Comparison of ENCODE assay signal across 17 cellular contexts in genomic region chr9:13823021-13823420, GRCh38.
A peak's percentile ranks its signal among the peaks of the same experiment; 100 is the strongest.
DNase-seq lines count a peak whose midpoint lies in the region; ATAC-seq and TF ChIP-seq lines count a peak whose summit lies in the region.
"Had no signal": no experiment of that assay in that cellular context is flagged by ENCODE, and none has a peak within 500 bp of the region (broad histone marks: within the 10 kb centered on the region; RNA-seq: fewer than 3 reads in every experiment).

No MANE protein-coding gene starts in this region.

- no peak overlapping the region for H2BK5ac ChIP-seq in IMR-90 (ENCODE audit: low read depth, low read length, poor library complexity, severe bottlenecking)

- H4K5ac ChIP-seq in IMR-90 (ENCODE audit: low read depth, low read length): no peak overlapping the region

- TF ChIP-seq RAD21 in IMR-90 (IDR thresholded peaks at IDR 0.05; ENCODE audit: low read length): no peak

- POLR2A ChIA-PET in IMR-90 (lab: Charles Lee; ENCODE audit: unreplicated experiment): no interaction called here

- no peaks in the 10 kb centered on the region for H3K27me3 ChIP-seq in IMR-90 (ENCODE audit: control insufficient read depth, insufficient read depth, low read length)

- ATAC-seq in IMR-90 (ENCODE audit: low read depth) (no peak), sciatic nerve (no peak)
- no peak for ATAC-seq in activated T-cell treated with anti-CD3 and anti-CD28 coated beads, Interleukin-2, amount 50 U/mL, for 4 hours
- ATAC-seq: K562 had no signal

- H2BK15ac ChIP-seq in IMR-90 (ENCODE audit: low read depth, low read length): no peak overlapping the region

- H3K27me3 Mint-ChIP-seq in activated T-cell treated with anti-CD3 and anti-CD28 coated beads, Interleukin-2, amount 50 U/mL, for 4 hours (ENCODE audit: low read depth): no peaks in the 10 kb centered on the region

- H3K18ac ChIP-seq in IMR-90 (ENCODE audit: low read depth, low read length): no peak overlapping the region

- intact Hi-C loops in IMR-90 (cut with micrococcal nuclease): no loop called here
- intact Hi-C loops in sciatic nerve (cut with DNase I): no loop called here

- no peak for TF ChIP-seq POLR2A in IMR-90 (IDR thresholded peaks at IDR 0.05; ENCODE audit: low read depth, low read length)

- CTCF ChIA-PET in IMR-90 (lab: Yijun Ruan, JAX): no interaction called here

- H3K4ac ChIP-seq in IMR-90 (ENCODE audit: low read depth, low read length): no peak overlapping the region

- H4K20me1 ChIP-seq in IMR-90 (ENCODE audit: insufficient read depth, low read length): no peaks in the 10 kb centered on the region

- H3K9me3 Mint-ChIP-seq in activated T-cell treated with anti-CD3 and anti-CD28 coated beads, Interleukin-2, amount 50 U/mL, for 4 hours: peaks cover 14% of the 10 kb centered on the region

- no peak overlapping the region for H3K27ac ChIP-seq in IMR-90 (ENCODE audit: insufficient read depth, low read length)
- H3K27ac ChIP-seq: C4-2B had no signal

- peak; percentile 30 for DNase-seq in IMR-90
- peak; percentile 50 to 55 for DNase-seq in cardiac fibroblast (ENCODE audit: low read depth in 2 of 2)
- peak; percentile 26 for DNase-seq in fibroblast of pulmonary artery (ENCODE audit: low read depth)
- peak; percentile 15 for DNase-seq in stromal cell of bone marrow (ENCODE audit: low read depth)
- DNase-seq in activated T-cell treated with anti-CD3 and anti-CD28 coated beads, Interleukin-2, amount 50 U/mL, for 4 hours: no peak
- DNase-seq in SW 1271 (lab: John Stamatoyannopoulos, UW): no peak
- no peak for DNase-seq in sciatic nerve (ENCODE audit: low spot score)
- DNase-seq: AML-193, MV-4-11, NCI-H1417, NCI-H187, NCI-H2107, NCI-H226, NCI-H524, SHP77 had no signal

- no TSS peak for BruUV-seq in IMR-90 (replicated peaks; lab: Mats Ljungman, UMichigan)

- no peak overlapping the region for H3K9ac ChIP-seq in IMR-90 (ENCODE audit: low read depth, low read length)

- no peaks in the 10 kb centered on the region for H3K79me1 ChIP-seq in IMR-90 (ENCODE audit: low read depth in 1 of 2, low read length in 2 of 2)

- H3K56ac ChIP-seq in IMR-90 (ENCODE audit: extremely low read depth, insufficient read depth, low read length): no peak overlapping the region

- H3K36me3 ChIP-seq in IMR-90 (ENCODE audit: control insufficient read depth, insufficient read depth, low read length): no peaks in the 10 kb centered on the region

- no peak overlapping the region for H3K4me3 ChIP-seq in IMR-90 (ENCODE audit: insufficient read depth, low read depth, low read length)
- no peak overlapping the region for H3K4me3 ChIP-seq in cardiac fibroblast (replicated peaks in 1 of 2; ENCODE audit: low read depth in 2 of 2, low read length in 2 of 2)
- H3K4me3 ChIP-seq in fibroblast of pulmonary artery (replicated peaks; ENCODE audit: low read depth, low read length): no peak overlapping the region
- H3K4me3 ChIP-seq: K562 had no signal

- no peaks in the 10 kb centered on the region for H3K9me1 ChIP-seq in IMR-90 (ENCODE audit: insufficient read depth, low read length)

- H3K4me1 ChIP-seq in IMR-90 (ENCODE audit: control insufficient read depth, insufficient read depth, low read length): no peaks in the 10 kb centered on the region

- H3K14ac ChIP-seq in IMR-90 (replicated peaks; ENCODE audit: low read depth, low read length): no peak overlapping the region

- H2AK9ac ChIP-seq in IMR-90 (replicated peaks; ENCODE audit: low read depth, low read length, poor library complexity): no peak overlapping the region

- H2BK20ac ChIP-seq in IMR-90 (ENCODE audit: low read depth, low read length): no peak overlapping the region

- H2AK5ac ChIP-seq in IMR-90 (ENCODE audit: low read depth, low read length): no peak overlapping the region

- no peak overlapping the region for H3K23ac ChIP-seq in IMR-90 (ENCODE audit: low read depth, low read length)

- H3K4me3 Mint-ChIP-seq in activated T-cell treated with anti-CD3 and anti-CD28 coated beads, Interleukin-2, amount 50 U/mL, for 4 hours: no peak overlapping the region

- H4K8ac ChIP-seq in IMR-90 (ENCODE audit: low read depth in 2 of 2, low read length in 2 of 2): no peak overlapping the region

- no peaks in the 10 kb centered on the region for H3K4me1 Mint-ChIP-seq in activated T-cell treated with anti-CD3 and anti-CD28 coated beads, Interleukin-2, amount 50 U/mL, for 4 hours (ENCODE audit: low read depth)

- no peaks in the 10 kb centered on the region for H3K36me3 Mint-ChIP-seq in activated T-cell treated with anti-CD3 and anti-CD28 coated beads, Interleukin-2, amount 50 U/mL, for 4 hours (ENCODE audit: insufficient read depth)

- dilution Hi-C loops in IMR-90 (cut with HindIII; ENCODE audit: low sequenced_read_pairs, unreplicated experiment): no loop called here

- H3K4me2 ChIP-seq in IMR-90 (ENCODE audit: low read depth, low read length): no peak overlapping the region

- in situ Hi-C loops in IMR-90 (cut with MboI; ENCODE audit: low sequenced_read_pairs): no loop called here

- H4K91ac ChIP-seq in IMR-90 (ENCODE audit: insufficient read depth, low read depth, low read length): no peak overlapping the region

- no peaks in the 10 kb centered on the region for H3K9me3 ChIP-seq in IMR-90 (ENCODE audit: control insufficient read depth, insufficient read depth, low read length)

- H2AFZ ChIP-seq in IMR-90 (replicated peaks; ENCODE audit: low read length, poor library complexity): no peak overlapping the region

- TF ChIP-seq CTCF in IMR-90 (conservative IDR thresholded peaks at IDR 0.05; ENCODE audit: low read depth, low read length): no peak
- TF ChIP-seq CTCF in cardiac fibroblast (IDR thresholded peaks at IDR 0.05; ENCODE audit: low read depth, low read length): no peak
- no peak for TF ChIP-seq CTCF in fibroblast of pulmonary artery (IDR thresholded peaks at IDR 0.05; ENCODE audit: low read length, missing control alignments)

- H2BK120ac ChIP-seq in IMR-90 (ENCODE audit: low read depth, low read length): no peak overlapping the region

TF ChIP-seq in IMR-90, 13 proteins besides CTCF, POLR2A, EP300 and RAD21:
- TF ChIP-seq ELK1 (IDR thresholded peaks at IDR 0.05; ENCODE audit: borderline replicate concordance, low read depth, low read length) (no peak), BHLHE40 (IDR thresholded peaks at IDR 0.05; ENCODE audit: low read depth, low read length) (no peak), SMC3 (IDR thresholded peaks at IDR 0.05; ENCODE audit: low read depth, low read length) (no peak)

Comparison
In these comparisons a context has a peak if more than half of its experiments do, and no peak if none do; other contexts are left out.
1. DNase-seq: peak in IMR-90 (single experiment), cardiac fibroblast (2 of 2), fibroblast of pulmonary artery (single experiment) and stromal cell of bone marrow (single experiment); none in activated T-cell treated with anti-CD3 and anti-CD28 coated beads, Interleukin-2, amount 50 U/mL, for 4 hours (single experiment), SW 1271 (0 of 2) and sciatic nerve (single experiment).